Comparison of ENCODE assay signal across 8 cellular contexts in genomic region chr4:30716158-30716557, GRCh38. TPM values are rescaled to one million over a fixed set of nuclear protein-coding genes. Genes with fewer than 3 reads are reported as not detected.
DNase-seq lines count a peak whose midpoint lies in the region; ATAC-seq and TF ChIP-seq lines count a peak whose summit lies in the region.

No MANE protein-coding gene starts in this region.

- DNase-seq in activated naive CD4-positive, alpha-beta T cell (lab: John Stamatoyannopoulos, UW) = no peak
- DNase-seq in NCI-H446 treated with DMSO at 0.1 percent for 48 hours (lab: John Stamatoyannopoulos, UW) (peak; percentile 51), coronary artery (ENCODE audit: low spot score) (no peak), NCI-H1436 (lab: John Stamatoyannopoulos, UW) (no peak)
- no peak for DNase-seq in naive thymus-derived CD8-positive, alpha-beta T cell

- peaks cover 46% of the 10 kb centered on the region for H3K4me1 Mint-ChIP-seq in activated naive CD4-positive, alpha-beta T cell treated with anti-CD3 and anti-CD28 coated beads, Interleukin-2, amount 50 U/mL, for 24 hours
- peaks cover 15 to 52% (median 40%) of the 10 kb centered on the region in 4 donors for H3K4me1 Mint-ChIP-seq in naive thymus-derived CD8-positive, alpha-beta T cell

- no peak for ATAC-seq in naive thymus-derived CD8-positive, alpha-beta T cell
- ATAC-seq in HG02885 (IDR thresholded peaks at IDR 0.05; ENCODE audit: poor library complexity, unreplicated experiment) = no peak
- no peak for ATAC-seq in HG02973 (IDR thresholded peaks at IDR 0.05; ENCODE audit: unreplicated experiment)

- peaks cover 6% of the 10 kb centered on the region for H3K9me3 Mint-ChIP-seq in activated naive CD4-positive, alpha-beta T cell treated with anti-CD3 and anti-CD28 coated beads, Interleukin-2, amount 50 U/mL, for 24 hours
- H3K9me3 Mint-ChIP-seq in naive thymus-derived CD8-positive, alpha-beta T cell = peaks cover 0 to 19% (median 9%) of the 10 kb centered on the region in 9 donors

- no peak overlapping the region for H3K27ac Mint-ChIP-seq in activated naive CD4-positive, alpha-beta T cell treated with anti-CD3 and anti-CD28 coated beads, Interleukin-2, amount 50 U/mL, for 24 hours
- no peak overlapping the region for H3K27ac Mint-ChIP-seq in naive thymus-derived CD8-positive, alpha-beta T cell

- peak overlapping the region; percentile 91 for H3K4me3 ChIP-seq in coronary artery

- H3K4me3 Mint-ChIP-seq in activated naive CD4-positive, alpha-beta T cell treated with anti-CD3 and anti-CD28 coated beads, Interleukin-2, amount 50 U/mL, for 24 hours = peak overlapping the region; percentile 53
- H3K4me3 Mint-ChIP-seq in naive thymus-derived CD8-positive, alpha-beta T cell = peak overlapping the region; percentile 46 to 84 (median 78)

- no peak for TF ChIP-seq CTCF in coronary artery (IDR thresholded peaks at IDR 0.05)

- peaks cover 42% of the 10 kb centered on the region for H3K27me3 Mint-ChIP-seq in activated naive CD4-positive, alpha-beta T cell treated with anti-CD3 and anti-CD28 coated beads, Interleukin-2, amount 50 U/mL, for 24 hours
- peaks cover 18 to 60% (median 41%) of the 10 kb centered on the region in 5 donors for H3K27me3 Mint-ChIP-seq in naive thymus-derived CD8-positive, alpha-beta T cell

- H3K36me3 Mint-ChIP-seq in activated naive CD4-positive, alpha-beta T cell treated with anti-CD3 and anti-CD28 coated beads, Interleukin-2, amount 50 U/mL, for 24 hours = peaks cover 2% of the 10 kb centered on the region
- peaks cover 1 to 10% (median 4%) of the 10 kb centered on the region in 3 donors for H3K36me3 Mint-ChIP-seq in naive thymus-derived CD8-positive, alpha-beta T cell

- POLR2A ChIA-PET in naive thymus-derived CD8-positive, alpha-beta T cell (lab: Charles Lee) = no interaction called here

- H3K27ac ChIP-seq in coronary artery = no peak overlapping the region

RNA-seq across cellular contexts. Expression of gene PCDH7, which starts 4.0 kb away (rescaled TPM):
- not detected for total RNA-seq in naive thymus-derived CD8-positive, alpha-beta T cell
- polyA plus RNA-seq in naive thymus-derived CD8-positive, alpha-beta T cell = not detected
